In genomic region chr2:101806123-101806522, GRCh38 we compare ENCODE assay signal across 8 cellular contexts.
DNase-seq lines count a peak whose midpoint lies in the region; ATAC-seq and TF ChIP-seq lines count a peak whose summit lies in the region.

No MANE protein-coding gene starts in this region.

- peak overlapping the region; percentile 97 for H3K27ac Mint-ChIP-seq in GM23338

- H4K20me1 ChIP-seq in GM23338 (replicated peaks; ENCODE audit: insufficient read depth): peaks cover 1% of the 10 kb centered on the region; the same call in 1 of the 2 replicates

- H3K4me3 ChIP-seq in GM23338 (0 out of 2 replicates have a peak overlapping the region, but pooled peaks have one; percentile 1), esophagus muscularis mucosa (no peak overlapping the region)

- TF ChIP-seq EP300 in esophagus muscularis mucosa (IDR thresholded peaks at IDR 0.05): no peak

- peak overlapping the region; percentile 15; the same call in 1 of the 3 replicates for H3K4me3 Mint-ChIP-seq in GM23338

- H3F3A ChIP-seq in GM23338 (replicated peaks; ENCODE audit: low read depth): no peaks in the 10 kb centered on the region; the same call in 1 of the 2 replicates

- peak overlapping the region; percentile 50 for H3K4me2 ChIP-seq in GM23338

- no peak overlapping the region for H2AFZ ChIP-seq in GM23338

- no peak for TF ChIP-seq CTCF in GM23338 (conservative IDR thresholded peaks at IDR 0.05; ENCODE audit: low read depth in 2 of 2)
- no peak for TF ChIP-seq CTCF in esophagus muscularis mucosa (IDR thresholded peaks at IDR 0.05)

- no peaks in the 10 kb centered on the region for H3K9me3 Mint-ChIP-seq in GM23338

- peaks cover 69% of the 10 kb centered on the region for H3K4me1 ChIP-seq in GM23338 (ENCODE audit: insufficient read depth)
- peaks cover 47 to 76% (median 61%) of the 10 kb centered on the region in 4 donors for H3K4me1 ChIP-seq in esophagus muscularis mucosa

- 56% methylated on average over 5 of the region's 5 CpGs for WGBS in esophagus muscularis mucosa

- no peaks in the 10 kb centered on the region for H3K9me2 ChIP-seq in GM23338 (ENCODE audit: insufficient read depth)

- DNase-seq in GM23338 (ENCODE audit: low spot score) (peak; percentile 67), esophagus muscularis mucosa (ENCODE audit: extremely low spot score) (no peak), renal cortical epithelial cell (ENCODE audit: low read depth) (peak; percentile 84), NCI-H187 treated with DMSO at 0.1 percent for 48 hours (lab: John Stamatoyannopoulos, UW) (no peak), NCI-H524 (lab: John Stamatoyannopoulos, UW) (no peak)

- H3K27me3 Mint-ChIP-seq in GM23338 (ENCODE audit: insufficient read depth, low read depth, poor library complexity): no peaks in the 10 kb centered on the region

- ATAC-seq in GM23338 (peak; percentile 45), HG03432 (IDR thresholded peaks at IDR 0.05; ENCODE audit: unreplicated experiment) (no peak), HG02870 (IDR thresholded peaks at IDR 0.05; ENCODE audit: unreplicated experiment) (no peak)

- intact Hi-C loops in esophagus muscularis mucosa (cut with DNase I): no loop called here

- TF ChIP-seq POLR2A in esophagus muscularis mucosa (IDR thresholded peaks at IDR 0.05; ENCODE audit: low read depth): no peak

- peak overlapping the region; percentile 82 for H3K27ac ChIP-seq in GM23338 (ENCODE audit: low read depth)
- H3K27ac ChIP-seq in esophagus muscularis mucosa (replicated peaks in 1 of 4): peak overlapping the region in 3 of 4 donors; percentile 35 to 59 (median 57)

- H3K36me3 Mint-ChIP-seq in GM23338 (ENCODE audit: low read depth): no peaks in the 10 kb centered on the region; the same call in 2 of the 3 replicates

- H3K79me2 ChIP-seq in GM23338 (replicated peaks; ENCODE audit: insufficient read depth): peaks cover 94% of the 10 kb centered on the region

- peaks cover 72% of the 10 kb centered on the region for H3K4me1 Mint-ChIP-seq in GM23338

- H3K27me3 ChIP-seq in GM23338 (ENCODE audit: insufficient read depth): no peaks in the 10 kb centered on the region
- H3K27me3 ChIP-seq in esophagus muscularis mucosa: no peaks in the 10 kb centered on the region

- H3K9me3 ChIP-seq in esophagus muscularis mucosa: no peaks in the 10 kb centered on the region

- H3K36me3 ChIP-seq in GM23338 (ENCODE audit: insufficient read depth): no peaks in the 10 kb centered on the region
- H3K36me3 ChIP-seq in esophagus muscularis mucosa: no peaks in the 10 kb centered on the region

TF ChIP-seq in GM23338, 12 proteins besides CTCF, POLR2A, EP300 and RAD21 (continues in another document):
- TF ChIP-seq POLR2AphosphoS5 (IDR thresholded peaks at IDR 0.05; ENCODE audit: low read depth) (no peak), ZNF114 (CRISPR knock-in tag; IDR thresholded peaks at IDR 0.05) (no peak)

TF ChIP-seq in PFSK-1, 5 proteins besides CTCF, POLR2A, EP300 and RAD21:
- peak; percentile 78; the same call in 1 of the 2 replicates for TF ChIP-seq SIN3A (IDR thresholded peaks at IDR 0.05; ENCODE audit: borderline replicate concordance, insufficient read depth, low read length)
- TF ChIP-seq FOXP2 (optimal IDR thresholded peaks at IDR 0.05; ENCODE audit: borderline replicate concordance, extremely low read depth, extremely low read length, insufficient read depth): no peak

Comparison
In these comparisons a context has a peak if more than half of its experiments do, and no peak if none do; other contexts are left out.
1. DNase-seq: peak in GM23338 (single experiment) and renal cortical epithelial cell (single experiment); none in esophagus muscularis mucosa (single experiment), NCI-H187 treated with DMSO at 0.1 percent for 48 hours (single experiment) and NCI-H524 (0 of 2).